ENCODE assay signal across 10 cellular contexts in the genomic region with DNA sequence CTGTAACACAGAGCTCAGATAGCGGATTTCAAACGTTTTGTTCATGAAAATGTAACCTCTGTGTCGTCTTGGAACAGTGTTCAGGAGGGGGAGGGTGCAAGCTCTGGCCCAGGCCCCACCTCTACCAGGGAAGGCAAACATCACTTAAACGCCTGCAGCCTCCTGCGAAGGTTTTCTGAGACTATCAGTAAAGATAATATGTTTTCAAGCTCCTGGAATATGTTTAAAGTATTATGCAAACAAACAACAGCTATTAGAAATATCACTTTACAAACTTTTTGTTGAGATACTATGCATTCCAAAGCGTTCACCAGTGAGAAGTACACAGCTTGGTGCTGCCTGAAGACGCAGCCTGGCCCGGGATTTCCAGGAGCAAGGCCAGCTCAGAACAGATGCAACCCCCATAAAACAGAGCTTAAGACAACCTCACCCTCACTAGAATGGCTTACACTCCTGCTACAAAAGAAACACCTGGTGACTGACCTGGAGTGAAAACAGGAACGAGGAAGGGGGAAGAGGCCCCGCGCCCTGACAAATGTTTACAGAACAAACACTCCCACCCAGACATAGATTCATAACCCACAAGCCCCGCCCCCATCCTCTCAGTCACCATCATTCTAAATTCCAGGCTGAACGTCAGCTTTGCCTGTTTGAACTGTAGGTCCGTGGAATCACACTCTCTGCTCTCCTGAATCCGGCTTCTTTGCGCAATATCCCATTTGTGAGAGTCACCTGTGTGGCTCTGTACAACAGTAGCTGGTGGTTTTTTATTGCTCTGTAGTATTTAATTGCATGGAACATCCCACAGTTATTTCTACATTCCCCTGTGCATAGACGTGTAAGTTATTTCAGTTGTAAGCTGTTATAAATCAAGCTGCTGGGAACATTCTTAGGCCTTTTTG.
DNase-seq lines count a peak whose midpoint lies in the region; ATAC-seq and TF ChIP-seq lines count a peak whose summit lies in the region.
"Had no signal": no experiment of that assay in that cellular context is flagged by ENCODE, and none has a peak within 500 bp of the region (broad histone marks: within the 10 kb centered on the region; RNA-seq: fewer than 3 reads in every experiment).

No MANE protein-coding gene starts in this region.

- no peak for TF ChIP-seq POLR2A in ovary (IDR thresholded peaks at IDR 0.05)

- TF ChIP-seq CTCF in WERI-Rb-1 (IDR thresholded peaks at IDR 0.05; ENCODE audit: low read depth, low read length) (no peak), ovary (IDR thresholded peaks at IDR 0.05) (no peak)

- H3K4me3 ChIP-seq in WERI-Rb-1 (ENCODE audit: low read depth, low read length): no peak overlapping the region
- no peak overlapping the region for H3K4me3 ChIP-seq in mucosa of stomach (ENCODE audit: low read length)
- no peak overlapping the region for H3K4me3 ChIP-seq in ovary

- H3K27me3 ChIP-seq in WERI-Rb-1 (ENCODE audit: insufficient read depth, low read depth, severe bottlenecking): no peaks in the 10 kb centered on the region
- H3K27me3 ChIP-seq in mucosa of stomach (ENCODE audit: control insufficient read depth, insufficient read depth, low read length): no peaks in the 10 kb centered on the region
- H3K27me3 ChIP-seq in ovary: no peaks in the 10 kb centered on the region

- DNase-seq in COR-L47 (lab: John Stamatoyannopoulos, UW) (peak; percentile 90), NCI-H1417 treated with DMSO at 0.1 percent for 48 hours (lab: John Stamatoyannopoulos, UW) (peak; percentile 94), WERI-Rb-1 (peak; percentile 22), ovary (no peak), UCSD-AML1 (lab: John Stamatoyannopoulos, UW; ENCODE audit: unreplicated experiment) (no peak)
- DNase-seq: DMS 273 treated with DMSO at 0.1 percent for 48 hours, naive B cell had no signal

- H3K27ac ChIP-seq in WERI-Rb-1 (no peak overlapping the region), ovary (no peak overlapping the region)

- H3K4me1 ChIP-seq in mucosa of stomach (ENCODE audit: control insufficient read depth, insufficient read depth, low read length) (peaks cover 23% of the 10 kb centered on the region), ovary (ENCODE audit: insufficient read depth) (no peaks in the 10 kb centered on the region)

- ATAC-seq in GM21529 (IDR thresholded peaks at IDR 0.05; ENCODE audit: unreplicated experiment) (no peak), HG02588 (IDR thresholded peaks at IDR 0.05; ENCODE audit: unreplicated experiment) (no peak)

- H3K9me3 ChIP-seq in WERI-Rb-1 (ENCODE audit: severe bottlenecking) (no peaks in the 10 kb centered on the region), mucosa of stomach (ENCODE audit: control insufficient read depth, low read length) (no peaks in the 10 kb centered on the region), ovary (no peaks in the 10 kb centered on the region)

- WGBS in ovary, 3 donors: 7 to 8% (median 7%) methylated on average over 17 of the region's 17 CpGs

- peak overlapping the region; percentile 28 for H3K9ac ChIP-seq in mucosa of stomach (ENCODE audit: low read length)

- intact Hi-C loops in ovary (cut with DNase I): no loop called here

- H3K36me3 ChIP-seq in WERI-Rb-1 (no peaks in the 10 kb centered on the region), mucosa of stomach (ENCODE audit: control insufficient read depth, insufficient read depth, low read length) (no peaks in the 10 kb centered on the region), ovary (no peaks in the 10 kb centered on the region)

- TF ChIP-seq EP300 in ovary (IDR thresholded peaks at IDR 0.05): no peak

Comparison
In these comparisons a context has a peak if more than half of its experiments do, and no peak if none do; other contexts are left out.
1. DNase-seq: peak in COR-L47 (single experiment), NCI-H1417 treated with DMSO at 0.1 percent for 48 hours (single experiment) and WERI-Rb-1 (single experiment); none in ovary (0 of 5) and UCSD-AML1 (single experiment).